ENCODE assay signal across 10 cellular contexts in the genomic region with DNA sequence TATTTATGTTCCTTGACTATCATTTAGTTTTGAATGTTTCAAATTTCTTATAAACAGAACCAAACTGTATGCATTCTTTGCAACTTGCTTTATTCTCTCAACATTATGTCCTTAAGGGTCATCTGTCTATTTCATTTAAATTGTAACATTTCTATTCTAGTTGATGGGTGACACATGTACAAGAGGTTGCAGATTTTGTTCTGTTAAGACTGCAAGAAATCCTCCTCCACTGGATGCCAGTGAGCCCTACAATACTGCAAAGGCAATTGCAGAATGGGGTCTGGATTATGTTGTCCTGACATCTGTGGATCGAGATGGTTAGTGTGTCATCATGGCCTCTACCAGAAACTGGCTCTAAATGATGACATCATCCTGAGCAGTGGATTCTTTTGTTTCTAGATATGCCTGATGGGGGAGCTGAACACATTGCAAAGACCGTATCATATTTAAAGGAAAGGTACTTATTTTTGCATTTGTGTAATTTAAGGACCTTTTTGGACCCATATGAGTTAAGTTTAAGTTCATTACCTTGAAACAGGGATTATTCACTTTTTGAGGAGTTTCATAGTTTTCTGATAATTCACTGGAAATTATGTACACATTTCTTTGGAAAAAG. TPM values are rescaled to one million over a fixed set of nuclear protein-coding genes. Genes with fewer than 3 reads are reported as not detected.
DNase-seq lines count a peak whose midpoint lies in the region; ATAC-seq, FAIRE-seq and TF ChIP-seq lines count a peak whose summit lies in the region.
"Had no signal": no experiment of that assay in that cellular context is flagged by ENCODE, and none has a peak within 500 bp of the region (broad histone marks: within the 10 kb centered on the region; RNA-seq: fewer than 3 reads in every experiment).

No MANE protein-coding gene starts in this region.

- no peak overlapping the region for H3K4me3 ChIP-seq in Panc1 (ENCODE audit: low read depth in 2 of 2, low read length in 2 of 2)
- no peak overlapping the region for H3K4me3 ChIP-seq in endothelial cell of umbilical vein (replicated peaks in 1 of 3; ENCODE audit: insufficient read depth in 1 of 3, low read depth in 1 of 3, low read length in 3 of 3)

- intact Hi-C loops in activated naive CD4-positive, alpha-beta T cell treated with anti-CD3 and anti-CD28 coated beads for 36 hours (cut with micrococcal nuclease): no loop called here
- intact Hi-C loops in Panc1 (cut with micrococcal nuclease; ENCODE audit: unreplicated experiment) (no loop called here), endothelial cell of umbilical vein (cut with micrococcal nuclease) (no loop called here)

- H3K27me3 ChIP-seq in Panc1 (ENCODE audit: control insufficient read depth, insufficient read depth, low read length): no peaks in the 10 kb centered on the region
- no peaks in the 10 kb centered on the region for H3K27me3 ChIP-seq in endothelial cell of umbilical vein (ENCODE audit: control insufficient read depth in 2 of 2, insufficient read depth in 2 of 2, low read length in 2 of 2)

- H3K27ac ChIP-seq in Panc1 (ENCODE audit: low read length): no peak overlapping the region; the same call in 1 of the 2 replicates
- peak overlapping the region; percentile 42 for H3K27ac ChIP-seq in endothelial cell of umbilical vein (ENCODE audit: insufficient read depth, low read depth, low read length)

- TF ChIP-seq POLR2A in endothelial cell of umbilical vein (IDR thresholded peaks at IDR 0.05; ENCODE audit: low read depth, low read length): no peak

- peak; percentile 40 to 76 for ATAC-seq in activated naive CD4-positive, alpha-beta T cell treated with anti-CD3 and anti-CD28 coated beads, Interleukin-2, amount 50 U/mL, for 72 hours
- peak; percentile 69; the same call in 1 of the 2 replicates for ATAC-seq in Panc1
- ATAC-seq in GM18868 (IDR thresholded peaks at IDR 0.05; ENCODE audit: unreplicated experiment): no peak

- peaks cover 0 to 9% of the 10 kb centered on the region in 2 donors for H3K36me3 Mint-ChIP-seq in activated naive CD4-positive, alpha-beta T cell treated with anti-CD3 and anti-CD28 coated beads, Interleukin-2, amount 50 U/mL, for 72 hours
- peaks cover 37% of the 10 kb centered on the region for H3K36me3 Mint-ChIP-seq in activated naive CD4-positive, alpha-beta T cell treated with anti-CD3 and anti-CD28 coated beads for 36 hours (ENCODE audit: low read depth)
- peaks cover 3% of the 10 kb centered on the region for H3K36me3 Mint-ChIP-seq in type B pancreatic cell
- H3K36me3 Mint-ChIP-seq in osteocyte (ENCODE audit: unreplicated experiment): peaks cover 12% of the 10 kb centered on the region

- POLR2A ChIA-PET in Panc1 (lab: Charles Lee): no interaction called here
- POLR2A ChIA-PET in endothelial cell of umbilical vein (lab: Charles Lee): no interaction called here

- H3K27me3 Mint-ChIP-seq in activated naive CD4-positive, alpha-beta T cell treated with anti-CD3 and anti-CD28 coated beads for 36 hours (ENCODE audit: low read depth): no peaks in the 10 kb centered on the region
- H3K27me3 Mint-ChIP-seq in type B pancreatic cell (no peaks in the 10 kb centered on the region), osteocyte (ENCODE audit: unreplicated experiment) (no peaks in the 10 kb centered on the region)
- H3K27me3 Mint-ChIP-seq: dendritic cell treated with granulocyte-macrophage colony-stimulating factor and Interleukin-4, amounts not matched to agents 40 ng/mL and 50 ng/mL, for 4 days had no signal

- H4K20me1 ChIP-seq in endothelial cell of umbilical vein (replicated peaks; ENCODE audit: control insufficient read depth, extremely low read depth, insufficient read depth, low read length): no peaks in the 10 kb centered on the region

- H3K9ac ChIP-seq in endothelial cell of umbilical vein (replicated peaks; ENCODE audit: extremely low read depth, insufficient read depth, low read length): no peak overlapping the region

- in situ Hi-C loops in Panc1 (cut with HindIII; ENCODE audit: low pct_unique_long_range_greater_than_20kb, low sequenced_read_pairs): no loop called here

- H3K79me2 ChIP-seq in endothelial cell of umbilical vein (ENCODE audit: control insufficient read depth, insufficient read depth, low read length): no peaks in the 10 kb centered on the region

- BruUV-seq in Panc1 (replicated peaks; lab: Mats Ljungman, UMichigan) (no TSS peak), endothelial cell of umbilical vein (replicated peaks; lab: Mats Ljungman, UMichigan) (no TSS peak)

- FAIRE-seq in endothelial cell of umbilical vein (lab: Jason Lieb, UNC): peak; percentile 12

- H3K9me3 ChIP-seq in Panc1 (ENCODE audit: control insufficient read depth, insufficient read depth, low read depth, low read length) (no peaks in the 10 kb centered on the region), endothelial cell of umbilical vein (replicated peaks; ENCODE audit: control insufficient read depth, insufficient read depth, low read length) (no peaks in the 10 kb centered on the region)

- H2AFZ ChIP-seq in endothelial cell of umbilical vein (ENCODE audit: low read depth, low read length): peak overlapping the region; percentile 95

- H3K36me3 ChIP-seq in Panc1 (ENCODE audit: control insufficient read depth, insufficient read depth, low read length) (peaks cover 4% of the 10 kb centered on the region; the same call in 1 of the 2 replicates), endothelial cell of umbilical vein (ENCODE audit: control insufficient read depth in 2 of 2, extremely low read depth in 1 of 2, insufficient read depth in 2 of 2, low read length in 2 of 2) (no peaks in the 10 kb centered on the region)

- H3K9me3 Mint-ChIP-seq in activated naive CD4-positive, alpha-beta T cell treated with anti-CD3 and anti-CD28 coated beads, Interleukin-2, amount 50 U/mL, for 72 hours: no peaks in the 10 kb centered on the region
- H3K9me3 Mint-ChIP-seq in activated naive CD4-positive, alpha-beta T cell treated with anti-CD3 and anti-CD28 coated beads for 36 hours: no peaks in the 10 kb centered on the region
- no peaks in the 10 kb centered on the region for H3K9me3 Mint-ChIP-seq in type B pancreatic cell
- H3K9me3 Mint-ChIP-seq in osteocyte (ENCODE audit: unreplicated experiment): no peaks in the 10 kb centered on the region
- H3K9me3 Mint-ChIP-seq: dendritic cell treated with granulocyte-macrophage colony-stimulating factor and Interleukin-4, amounts not matched to agents 40 ng/mL and 50 ng/mL, for 4 days had no signal

- H3K4me3 Mint-ChIP-seq in activated naive CD4-positive, alpha-beta T cell treated with anti-CD3 and anti-CD28 coated beads for 36 hours: no peak overlapping the region
- H3K4me3 Mint-ChIP-seq in type B pancreatic cell (no peak overlapping the region), osteocyte (ENCODE audit: unreplicated experiment) (no peak overlapping the region)
- H3K4me3 Mint-ChIP-seq: dendritic cell treated with granulocyte-macrophage colony-stimulating factor and Interleukin-4, amounts not matched to agents 40 ng/mL and 50 ng/mL, for 4 days had no signal

- peak overlapping the region; percentile 22 for H3K4me2 ChIP-seq in endothelial cell of umbilical vein (ENCODE audit: insufficient read depth, low read length)

- H3K27ac Mint-ChIP-seq in activated naive CD4-positive, alpha-beta T cell treated with anti-CD3 and anti-CD28 coated beads, Interleukin-2, amount 50 U/mL, for 72 hours: peak overlapping the region in 1 of 2 donors; percentile 6
- no peak overlapping the region for H3K27ac Mint-ChIP-seq in activated naive CD4-positive, alpha-beta T cell treated with anti-CD3 and anti-CD28 coated beads for 36 hours
- H3K27ac Mint-ChIP-seq in type B pancreatic cell (peak overlapping the region; percentile 75), osteocyte (ENCODE audit: unreplicated experiment) (no peak overlapping the region)
- H3K27ac Mint-ChIP-seq: dendritic cell treated with granulocyte-macrophage colony-stimulating factor and Interleukin-4, amounts not matched to agents 40 ng/mL and 50 ng/mL, for 4 days had no signal

- H3K4me1 Mint-ChIP-seq in activated naive CD4-positive, alpha-beta T cell treated with anti-CD3 and anti-CD28 coated beads for 36 hours (ENCODE audit: low read depth): peaks cover 25% of the 10 kb centered on the region
- H3K4me1 Mint-ChIP-seq in type B pancreatic cell (ENCODE audit: unreplicated experiment) (peaks cover 15% of the 10 kb centered on the region), osteocyte (ENCODE audit: unreplicated experiment) (peaks cover 17% of the 10 kb centered on the region)

- DNase-seq in activated naive CD4-positive, alpha-beta T cell treated with anti-CD3 and anti-CD28 coated beads, Interleukin-2, amount 50 U/mL, for 72 hours (ENCODE audit: low spot score in 2 of 2): no peak
- DNase-seq in activated naive CD4-positive, alpha-beta T cell treated with anti-CD3 and anti-CD28 coated beads for 36 hours: no peak
- DNase-seq in Panc1 (ENCODE audit: low read depth, low spot score) (no peak), endothelial cell of umbilical vein (ENCODE audit: low read depth, low spot score) (peak; percentile 54), type B pancreatic cell (ENCODE audit: extremely low spot score, unreplicated experiment) (no peak), osteocyte (ENCODE audit: extremely low spot score, unreplicated experiment) (no peak), inferior parietal cortex (ENCODE audit: extremely low spot score) (no peak)
- DNase-seq: posterior cingulate gyrus had no signal

- H3K4me1 ChIP-seq in Panc1 (ENCODE audit: control insufficient read depth, insufficient read depth, low read length): no peaks in the 10 kb centered on the region
- H3K4me1 ChIP-seq in endothelial cell of umbilical vein (ENCODE audit: control insufficient read depth, extremely low read depth, insufficient read depth, low read length): peaks cover 4% of the 10 kb centered on the region

- dilution Hi-C loops in endothelial cell of umbilical vein (cut with MboI; ENCODE audit: extremely low pct_ligation_motif_present, low sequenced_read_pairs): no loop called here

- TF ChIP-seq CTCF in Panc1 (IDR thresholded peaks at IDR 0.05): 0 out of 2 replicates have a peak, but pooled peaks have one; percentile 18
- no peak for TF ChIP-seq CTCF in endothelial cell of umbilical vein (IDR thresholded peaks at IDR 0.05; ENCODE audit: extremely low read depth in 1 of 2, insufficient read depth in 1 of 2, low read depth in 1 of 2, low read length in 2 of 2)
- TF ChIP-seq CTCF in type B pancreatic cell (conservative IDR thresholded peaks at IDR 0.05): no peak
- TF ChIP-seq CTCF in osteocyte (IDR thresholded peaks at IDR 0.05): no peak

- H3K9me1 ChIP-seq in endothelial cell of umbilical vein (replicated peaks; ENCODE audit: control insufficient read depth, extremely low read depth, insufficient read depth, low read length): no peaks in the 10 kb centered on the region

- CTCF ChIA-PET in activated naive CD4-positive, alpha-beta T cell treated with anti-CD3 and anti-CD28 coated beads for 36 hours (lab: Charles Lee): interaction anchor here (0.7 to 2.0 kb wide), 2 partner anchors 10 to 118 kb away, joined by 3 to 10 read pairs; no protein-coding TSS in a partner anchor
- CTCF ChIA-PET in Panc1 (lab: Charles Lee) (no interaction called here), endothelial cell of umbilical vein (lab: Charles Lee) (no interaction called here)

RNA-seq across cellular contexts. Expression of a gene that starts 6.1 kb away (rescaled TPM):
- 10 to 100 TPM; 23.2 to 40.2 TPM for total RNA-seq in activated naive CD4-positive, alpha-beta T cell treated with anti-CD3 and anti-CD28 coated beads, Interleukin-2, amount 50 U/mL, for 72 hours
- total RNA-seq in activated naive CD4-positive, alpha-beta T cell treated with anti-CD3 and anti-CD28 coated beads for 36 hours: 10 to 100 TPM; 30.9 to 31.7 TPM
- total RNA-seq in Panc1 (2021; ENCODE audit: unreplicated experiment) (6.8 TPM), endothelial cell of umbilical vein (9.7 and 11.3 TPM in 2 replicates), type B pancreatic cell (ENCODE audit: low replicate concordance) (21.0 and 22.0 TPM in 2 replicates), osteocyte (10.9 and 13.8 TPM in 2 replicates)
- 3.4 TPM for polyA plus RNA-seq in Panc1 (2012; ENCODE audit: insufficient read length)
- polyA plus RNA-seq in endothelial cell of umbilical vein: 4.0 and 5.5 TPM in 2 replicates
- polyA plus RNA-seq in endothelial cell of umbilical vein (2011; cell fraction: cytosol; rRNA removed): 8.1 and 8.9 TPM in 2 replicates
- 8.6 and 10.3 TPM in 2 replicates for polyA plus RNA-seq in endothelial cell of umbilical vein (2011; cell fraction: nucleus; rRNA removed)
- 6.0 and 12.3 TPM in 2 replicates for polyA plus RNA-seq in endothelial cell of umbilical vein (2012)
- 2.3 and 5.6 TPM in 2 replicates for polyA minus RNA-seq in endothelial cell of umbilical vein
- polyA minus RNA-seq in endothelial cell of umbilical vein (2011; cell fraction: cytosol; rRNA and poly(A)+ RNA removed): 5.6 TPM
- polyA minus RNA-seq in endothelial cell of umbilical vein (2011; cell fraction: nucleus; rRNA and poly(A)+ RNA removed): 4.5 and 7.2 TPM in 2 replicates

RNA-seq across cellular contexts. Expression of a gene that starts 6.3 kb away (rescaled TPM):
- total RNA-seq in activated naive CD4-positive, alpha-beta T cell treated with anti-CD3 and anti-CD28 coated beads, Interleukin-2, amount 50 U/mL, for 72 hours: 1,000 to 10,000 TPM; 1,913 to 2,275 TPM
- total RNA-seq in activated naive CD4-positive, alpha-beta T cell treated with anti-CD3 and anti-CD28 coated beads for 36 hours: 1,000 to 10,000 TPM; 2,383 to 2,428 TPM
- total RNA-seq in Panc1 (2021; ENCODE audit: unreplicated experiment) (386 TPM), endothelial cell of umbilical vein (963 and 988 TPM in 2 replicates), type B pancreatic cell (ENCODE audit: low replicate concordance) (1,623 and 1,887 TPM in 2 replicates), osteocyte (1,144 and 1,147 TPM in 2 replicates)
- 117 TPM for polyA plus RNA-seq in Panc1 (2012; ENCODE audit: insufficient read length)
- polyA plus RNA-seq in endothelial cell of umbilical vein: 547 and 1,186 TPM in 2 replicates
- polyA plus RNA-seq in endothelial cell of umbilical vein (2011; cell fraction: cytosol; rRNA removed): 1,188 and 1,430 TPM in 2 replicates
- 316 and 532 TPM in 2 replicates for polyA plus RNA-seq in endothelial cell of umbilical vein (2011; cell fraction: nucleus; rRNA removed)
- 1,381 and 1,788 TPM in 2 replicates for polyA plus RNA-seq in endothelial cell of umbilical vein (2012)
- 69.0 and 71.6 TPM in 2 replicates for polyA minus RNA-seq in endothelial cell of umbilical vein
- 525 TPM for polyA minus RNA-seq in endothelial cell of umbilical vein (2011; cell fraction: cytosol; rRNA and poly(A)+ RNA removed)
- 185 and 229 TPM in 2 replicates for polyA minus RNA-seq in endothelial cell of umbilical vein (2011; cell fraction: nucleus; rRNA and poly(A)+ RNA removed)

RNA-seq across cellular contexts. Expression of a gene that starts 58.3 kb away (rescaled TPM):
- total RNA-seq in activated naive CD4-positive, alpha-beta T cell treated with anti-CD3 and anti-CD28 coated beads, Interleukin-2, amount 50 U/mL, for 72 hours: not detected
- not detected for total RNA-seq in activated naive CD4-positive, alpha-beta T cell treated with anti-CD3 and anti-CD28 coated beads for 36 hours
- total RNA-seq in Panc1 (2021; ENCODE audit: unreplicated experiment): not detected
- not detected for polyA plus RNA-seq in Panc1 (2012; ENCODE audit: insufficient read length)
- not detected in 2 replicates for total RNA-seq in endothelial cell of umbilical vein
- polyA plus RNA-seq in endothelial cell of umbilical vein: 0.01 and 0.02 TPM in 2 replicates
- 0.01 and 0.03 TPM in 2 replicates for polyA plus RNA-seq in endothelial cell of umbilical vein (2011; cell fraction: cytosol; rRNA removed)
- polyA plus RNA-seq in endothelial cell of umbilical vein (2011; cell fraction: nucleus; rRNA removed): not detected in 2 replicates
- 0.03 TPM in 1 of 2 replicates, not detected in the other for polyA plus RNA-seq in endothelial cell of umbilical vein (2012)
- not detected in 2 replicates for polyA minus RNA-seq in endothelial cell of umbilical vein
- polyA minus RNA-seq in endothelial cell of umbilical vein (2011; cell fraction: cytosol; rRNA and poly(A)+ RNA removed): not detected
- not detected in 2 replicates for polyA minus RNA-seq in endothelial cell of umbilical vein (2011; cell fraction: nucleus; rRNA and poly(A)+ RNA removed)
- total RNA-seq in type B pancreatic cell (ENCODE audit: low replicate concordance): 0.43 and 0.62 TPM in 2 replicates
- not detected in 2 replicates for total RNA-seq in osteocyte
